ENCODE assay signal across 33 cellular contexts in genomic region chr16:82943371-82943770, GRCh38.
DNase-seq lines count a peak whose midpoint lies in the region; ATAC-seq, FAIRE-seq and TF ChIP-seq lines count a peak whose summit lies in the region.
"Had no signal": no experiment of that assay in that cellular context is flagged by ENCODE, and none has a peak within 500 bp of the region (broad histone marks: within the 10 kb centered on the region; RNA-seq: fewer than 3 reads in every experiment).

No MANE protein-coding gene starts in this region.

- no peaks in the 10 kb centered on the region for H3K9me3 ChIP-seq in IMR-90 (ENCODE audit: control insufficient read depth, insufficient read depth, low read length)
- H3K9me3 ChIP-seq in astrocyte (ENCODE audit: insufficient read depth, low read depth, low read length) = no peaks in the 10 kb centered on the region
- H3K9me3 ChIP-seq in Karpas-422 (ENCODE audit: low read length) = no peaks in the 10 kb centered on the region
- H3K9me3 ChIP-seq: A549, lower lobe of right lung, suprapubic skin had no signal

- H3K36me3 ChIP-seq in IMR-90 (ENCODE audit: control insufficient read depth, insufficient read depth, low read length) (no peaks in the 10 kb centered on the region), astrocyte (ENCODE audit: insufficient read depth, low read length) (no peaks in the 10 kb centered on the region), Karpas-422 (ENCODE audit: insufficient read depth, low read length) (no peaks in the 10 kb centered on the region)
- H3K36me3 ChIP-seq: lower lobe of right lung, suprapubic skin had no signal

- TF ChIP-seq POLR2A in IMR-90 (IDR thresholded peaks at IDR 0.05; ENCODE audit: low read depth, low read length) = no peak

- POLR2A ChIA-PET in IMR-90 (lab: Charles Lee; ENCODE audit: unreplicated experiment) = no interaction called here
- POLR2A ChIA-PET in activated CD4-positive, alpha-beta T cell treated with anti-CD3 and anti-CD28 coated beads for 36 hours (lab: Charles Lee) = no interaction called here

- no peak overlapping the region for H4K8ac ChIP-seq in IMR-90 (ENCODE audit: low read depth in 2 of 2, low read length in 2 of 2)

- H3K18ac ChIP-seq in IMR-90 (ENCODE audit: low read depth, low read length) = no peak overlapping the region

- H3K4me2 ChIP-seq in IMR-90 (ENCODE audit: low read depth, low read length) (no peak overlapping the region), astrocyte (ENCODE audit: low read length) (no peak overlapping the region), Karpas-422 (ENCODE audit: low read depth, low read length, poor library complexity, severe bottlenecking) (no peak overlapping the region)
- H3K4me2 ChIP-seq: A549, GM23338, hepatocyte, smooth muscle cell had no signal

- no peak overlapping the region for H2AFZ ChIP-seq in IMR-90 (replicated peaks; ENCODE audit: low read length, poor library complexity)
- no peak overlapping the region for H2AFZ ChIP-seq in astrocyte (ENCODE audit: low read depth, low read length)
- H2AFZ ChIP-seq in Karpas-422 (ENCODE audit: low read length) = no peak overlapping the region
- H2AFZ ChIP-seq: GM23338, hepatocyte had no signal

- in situ Hi-C loops in IMR-90 (cut with MboI; ENCODE audit: low sequenced_read_pairs) = no loop called here

- peaks cover 5% of the 10 kb centered on the region for H3K27me3 Mint-ChIP-seq in astrocyte (ENCODE audit: low read depth, unreplicated experiment)
- H3K27me3 Mint-ChIP-seq in activated CD4-positive, alpha-beta T cell treated with anti-CD3 and anti-CD28 coated beads for 36 hours = peaks cover 2% of the 10 kb centered on the region
- H3K27me3 Mint-ChIP-seq: CD4-positive, alpha-beta T cell; dendritic cell treated with granulocyte-macrophage colony-stimulating factor and Interleukin-4, amounts not matched to agents 40 ng/mL and 50 ng/mL, for 4 days had no signal

- H4K20me1 ChIP-seq in IMR-90 (ENCODE audit: insufficient read depth, low read length) (no peaks in the 10 kb centered on the region), astrocyte (ENCODE audit: insufficient read depth, low read length) (no peaks in the 10 kb centered on the region), Karpas-422 (ENCODE audit: insufficient read depth, low read depth, low read length) (no peaks in the 10 kb centered on the region)

- H3K4me1 ChIP-seq in IMR-90 (ENCODE audit: control insufficient read depth, insufficient read depth, low read length) (no peaks in the 10 kb centered on the region), astrocyte (ENCODE audit: insufficient read depth, low read length) (no peaks in the 10 kb centered on the region), Karpas-422 (ENCODE audit: low read length) (peaks cover 6% of the 10 kb centered on the region)
- H3K4me1 ChIP-seq: A549, lower lobe of right lung, suprapubic skin had no signal

- DNase-seq in AG09309 (ENCODE audit: low read depth) = peak; percentile 10
- peak; percentile 32 for DNase-seq in IMR-90
- peak; percentile 47 for DNase-seq in astrocyte (ENCODE audit: low read depth)
- peak; percentile 37 for DNase-seq in fibroblast of villous mesenchyme (ENCODE audit: low read depth)
- no peak for DNase-seq in activated naive CD4-positive, alpha-beta T cell (lab: John Stamatoyannopoulos, UW)
- DNase-seq in activated CD4-positive, alpha-beta T cell treated with anti-CD3 and anti-CD28 coated beads for 36 hours = no peak
- DNase-seq in Karpas-422 = no peak
- DNase-seq in HT-29 (ENCODE audit: low spot score) = no peak
- DNase-seq: activated CD4-positive, alpha-beta T cell treated with anti-CD3 and anti-CD28 coated beads for 4 hours; activated T-cell treated with anti-CD3 and anti-CD28 coated beads for 4 hours; aorta; CD4-positive, alpha-beta T cell; central memory CD4-positive, alpha-beta T cell; DMS79 treated with DMSO at 0.1 percent for 48 hours; erythroblast; KG1; lower lobe of right lung; NCI-H1436 treated with DMSO at 0.1 percent for 48 hours; NCI-H345; NCI-H748 treated with DMSO at 0.1 percent for 48 hours; nephron progenitor cell; SHP77 treated with DMSO at 0.1 percent for 48 hours; stimulated activated naive CD4-positive, alpha-beta T cell had no signal

- intact Hi-C loops in IMR-90 (cut with micrococcal nuclease) = no loop called here
- intact Hi-C loops in activated CD4-positive, alpha-beta T cell treated with anti-CD3 and anti-CD28 coated beads for 36 hours (cut with DNase I, micrococcal nuclease) = no loop called here

- dilution Hi-C loops in IMR-90 (cut with HindIII; ENCODE audit: low sequenced_read_pairs, unreplicated experiment) = no loop called here

- no peak overlapping the region for H2BK20ac ChIP-seq in IMR-90 (ENCODE audit: low read depth, low read length)

- H3K9me2 ChIP-seq in Karpas-422 (replicated peaks; ENCODE audit: insufficient read depth, low read length) = no peaks in the 10 kb centered on the region

- no peak overlapping the region for H4K5ac ChIP-seq in IMR-90 (ENCODE audit: low read depth, low read length)

- H3K79me1 ChIP-seq in IMR-90 (ENCODE audit: low read depth in 1 of 2, low read length in 2 of 2) = peaks cover 2 to 15% of the 10 kb centered on the region in 2 experiments; a peak in 1 of 4 replicates

- H3K79me2 ChIP-seq in astrocyte (ENCODE audit: insufficient read depth, low read length) (no peaks in the 10 kb centered on the region), Karpas-422 (ENCODE audit: low read length) (no peaks in the 10 kb centered on the region)
- H3K79me2 ChIP-seq: hepatocyte had no signal

- H3K23ac ChIP-seq in IMR-90 (ENCODE audit: low read depth, low read length) = no peak overlapping the region

- no peak overlapping the region for H3K14ac ChIP-seq in IMR-90 (replicated peaks; ENCODE audit: low read depth, low read length)

- H3K4me3 ChIP-seq in AG09309 (ENCODE audit: control insufficient read depth, low read depth, low read length) = no peak overlapping the region
- no peak overlapping the region for H3K4me3 ChIP-seq in IMR-90 (ENCODE audit: insufficient read depth, low read depth, low read length)
- H3K4me3 ChIP-seq in astrocyte (ENCODE audit: insufficient read depth, low read depth, low read length) = no peak overlapping the region
- H3K4me3 ChIP-seq in fibroblast of villous mesenchyme (ENCODE audit: low read depth, low read length) = no peak overlapping the region
- H3K4me3 ChIP-seq in Karpas-422 (ENCODE audit: low read length) = no peak overlapping the region
- H3K4me3 ChIP-seq: A549, GM23338, hepatocyte, lower lobe of right lung, smooth muscle cell, suprapubic skin had no signal

- H2AK5ac ChIP-seq in IMR-90 (ENCODE audit: low read depth, low read length) = no peak overlapping the region

- no peak overlapping the region for H4K91ac ChIP-seq in IMR-90 (ENCODE audit: insufficient read depth, low read depth, low read length)

- no peak overlapping the region for H3K4me3 Mint-ChIP-seq in astrocyte (ENCODE audit: unreplicated experiment)
- H3K4me3 Mint-ChIP-seq in activated CD4-positive, alpha-beta T cell treated with anti-CD3 and anti-CD28 coated beads for 36 hours = no peak overlapping the region
- H3K4me3 Mint-ChIP-seq: CD4-positive, alpha-beta T cell; dendritic cell treated with granulocyte-macrophage colony-stimulating factor and Interleukin-4, amounts not matched to agents 40 ng/mL and 50 ng/mL, for 4 days; GM23338; nephron progenitor cell; T-helper 2 cell treated with Interferon-gamma antibody and Interleukin-4, amounts not matched to agents 5 μg/mL and 100 μg/mL, for 36 hours had no signal

- no peak overlapping the region for H3K4ac ChIP-seq in IMR-90 (ENCODE audit: low read depth, low read length)

- H3K36me3 Mint-ChIP-seq in astrocyte (ENCODE audit: low read depth, unreplicated experiment) = no peaks in the 10 kb centered on the region
- no peaks in the 10 kb centered on the region for H3K36me3 Mint-ChIP-seq in activated CD4-positive, alpha-beta T cell treated with anti-CD3 and anti-CD28 coated beads for 36 hours (ENCODE audit: low read depth)
- H3K36me3 Mint-ChIP-seq: activated naive CD4-positive, alpha-beta T cell treated with anti-CD3 and anti-CD28 coated beads, Interleukin-2, amount 50 U/mL, for 72 hours had no signal

- FAIRE-seq in astrocyte (lab: Jason Lieb, UNC) = no peak
- FAIRE-seq: A549, HTR-8/SVneo had no signal

- no peak overlapping the region for H3K27ac Mint-ChIP-seq in astrocyte (ENCODE audit: unreplicated experiment)
- H3K27ac Mint-ChIP-seq in activated CD4-positive, alpha-beta T cell treated with anti-CD3 and anti-CD28 coated beads for 36 hours = no peak overlapping the region
- H3K27ac Mint-ChIP-seq: activated naive CD4-positive, alpha-beta T cell treated with anti-CD3 and anti-CD28 coated beads, Interleukin-2, amount 50 U/mL, for 72 hours; CD4-positive, alpha-beta T cell; dendritic cell treated with granulocyte-macrophage colony-stimulating factor and Interleukin-4, amounts not matched to agents 40 ng/mL and 50 ng/mL, for 4 days; GM23338; T-helper 2 cell treated with Interferon-gamma antibody and Interleukin-4, amounts not matched to agents 5 μg/mL and 100 μg/mL, for 36 hours had no signal

- H3K4me1 Mint-ChIP-seq in astrocyte (ENCODE audit: low read depth, unreplicated experiment) = no peaks in the 10 kb centered on the region
- peaks cover 4% of the 10 kb centered on the region for H3K4me1 Mint-ChIP-seq in activated CD4-positive, alpha-beta T cell treated with anti-CD3 and anti-CD28 coated beads for 36 hours

- CTCF ChIA-PET in IMR-90 (lab: Yijun Ruan, JAX) = no interaction called here
- CTCF ChIA-PET in activated CD4-positive, alpha-beta T cell treated with anti-CD3 and anti-CD28 coated beads for 36 hours (lab: Charles Lee) = interaction anchor here (0.6 kb wide), 1 partner anchor 549 kb away, joined by 3 read pairs; no protein-coding TSS in a partner anchor

- H3K27me3 ChIP-seq in IMR-90 (ENCODE audit: control insufficient read depth, insufficient read depth, low read length) = no peaks in the 10 kb centered on the region
- no peaks in the 10 kb centered on the region for H3K27me3 ChIP-seq in astrocyte (ENCODE audit: insufficient read depth, low read length)
- H3K27me3 ChIP-seq in Karpas-422 (ENCODE audit: low read length) = no peaks in the 10 kb centered on the region
- H3K27me3 ChIP-seq: hepatocyte, suprapubic skin had no signal

- no peak for ATAC-seq in IMR-90 (ENCODE audit: low read depth)
- no peak for ATAC-seq in activated CD4-positive, alpha-beta T cell treated with anti-CD3 and anti-CD28 coated beads for 36 hours
- ATAC-seq: A549; activated naive CD4-positive, alpha-beta T cell treated with anti-CD3 and anti-CD28 coated beads, Interleukin-2, amount 50 U/mL, for 72 hours; GM23338; lower lobe of right lung; Panc1 had no signal

- no CpG with 5 or more reads among the region's 1 CpG for WGBS in IMR-90 (ENCODE audit: extremely low coverage in 2 of 2, insufficient read length in 1 of 2), 2 experiments

- no peaks in the 10 kb centered on the region for H3K9me1 ChIP-seq in IMR-90 (ENCODE audit: insufficient read depth, low read length)

- H3K27ac ChIP-seq in IMR-90 (ENCODE audit: insufficient read depth, low read length) (no peak overlapping the region), astrocyte (ENCODE audit: low read depth, low read length) (no peak overlapping the region), Karpas-422 (ENCODE audit: low read length) (no peak overlapping the region)
- H3K27ac ChIP-seq: A549, hepatocyte, lower lobe of right lung, suprapubic skin had no signal

- H2AK9ac ChIP-seq in IMR-90 (replicated peaks; ENCODE audit: low read depth, low read length, poor library complexity) = no peak overlapping the region

- TF ChIP-seq CTCF in AG09309 (IDR thresholded peaks at IDR 0.05; ENCODE audit: control insufficient read depth, insufficient read depth, low read depth, low read length, missing control alignments) (no peak), IMR-90 (conservative IDR thresholded peaks at IDR 0.05; ENCODE audit: low read depth, low read length) (no peak), astrocyte (IDR thresholded peaks at IDR 0.05; ENCODE audit: insufficient read depth, low read depth, low read length) (no peak), fibroblast of villous mesenchyme (IDR thresholded peaks at IDR 0.05; ENCODE audit: insufficient read depth, low read depth, low read length) (no peak)

- H2BK120ac ChIP-seq in IMR-90 (ENCODE audit: low read depth, low read length) = no peak overlapping the region

- peaks cover 3% of the 10 kb centered on the region for H3K9me3 Mint-ChIP-seq in astrocyte (ENCODE audit: unreplicated experiment)
- H3K9me3 Mint-ChIP-seq in activated CD4-positive, alpha-beta T cell treated with anti-CD3 and anti-CD28 coated beads for 36 hours (ENCODE audit: low read depth) = no peaks in the 10 kb centered on the region
- H3K9me3 Mint-ChIP-seq: CD4-positive, alpha-beta T cell; GM23338; nephron progenitor cell had no signal

- no peak for TF ChIP-seq RAD21 in IMR-90 (IDR thresholded peaks at IDR 0.05; ENCODE audit: low read length)

- no TSS peak for BruUV-seq in IMR-90 (replicated peaks; lab: Mats Ljungman, UMichigan)

- no peak overlapping the region for H2BK15ac ChIP-seq in IMR-90 (ENCODE audit: low read depth, low read length)

- H2BK5ac ChIP-seq in IMR-90 (ENCODE audit: low read depth, low read length, poor library complexity, severe bottlenecking) = no peak overlapping the region

- H3K56ac ChIP-seq in IMR-90 (ENCODE audit: extremely low read depth, insufficient read depth, low read length) = no peak overlapping the region

- H3K9ac ChIP-seq in IMR-90 (ENCODE audit: low read depth, low read length) = no peak overlapping the region
- no peak overlapping the region for H3K9ac ChIP-seq in astrocyte (ENCODE audit: low read length)
- no peak overlapping the region for H3K9ac ChIP-seq in Karpas-422 (ENCODE audit: low read length)

Comparison
In these comparisons a context has a peak if more than half of its experiments do, and no peak if none do; other contexts are left out.
1. DNase-seq: peak in AG09309 (single experiment), IMR-90 (single experiment), astrocyte (single experiment) and fibroblast of villous mesenchyme (single experiment); none in activated naive CD4-positive, alpha-beta T cell (0 of 4), activated CD4-positive, alpha-beta T cell treated with anti-CD3 and anti-CD28 coated beads for 36 hours (single experiment), Karpas-422 (single experiment) and HT-29 (single experiment).